In genomic region chr7:27151945-27152815, GRCh38 we compare ENCODE assay signal across 1 cellular context.
A peak's percentile ranks its signal among the peaks of the same experiment; 100 is the strongest.
TF ChIP-seq lines count a peak whose summit lies in the region.

Gene HOXA3 (minus strand): TSS chr7:27152583. CDS start chr7:27110640, 41,943 bp downstream.

TF ChIP-seq in HEK293, 187 proteins besides CTCF, POLR2A, EP300 and RAD21 (continued from another document and continues in another):
- no peak for TF ChIP-seq REST (tag by site-specific recombination; IDR thresholded peaks at IDR 0.05)
- no peak for TF ChIP-seq ZNF48 (tag by site-specific recombination; IDR thresholded peaks at IDR 0.05)
- no peak for TF ChIP-seq ZNF785 (tag by site-specific recombination; IDR thresholded peaks at IDR 0.05)
- no peak for TF ChIP-seq ZNF544 (tag by site-specific recombination; IDR thresholded peaks at IDR 0.05)
- no peak for TF ChIP-seq ZNF174 (tag by site-specific recombination; IDR thresholded peaks at IDR 0.05)
- no peak for TF ChIP-seq ZNF169 (tag by site-specific recombination; IDR thresholded peaks at IDR 0.05)
- no peak for TF ChIP-seq ZSCAN18 (tag by site-specific recombination; IDR thresholded peaks at IDR 0.05)
- TF ChIP-seq ZNF610 (tag by site-specific recombination; IDR thresholded peaks at IDR 0.05; ENCODE audit: borderline replicate concordance) = no peak
- no peak for TF ChIP-seq HOXA7 (CRISPR knock-in tag; IDR thresholded peaks at IDR 0.05; ENCODE audit: borderline replicate concordance)
- TF ChIP-seq ZNF121 (tag by site-specific recombination; IDR thresholded peaks at IDR 0.05) = no peak
- 0 out of 2 replicates have a peak, but pooled peaks have one; percentile 24 for TF ChIP-seq ZNF266 (tag by site-specific recombination; IDR thresholded peaks at IDR 0.05; ENCODE audit: low read depth)
- TF ChIP-seq ZNF148 (tag by site-specific recombination; IDR thresholded peaks at IDR 0.05; ENCODE audit: borderline replicate concordance) = no peak
- peak; percentile 90 for TF ChIP-seq HIC1 (tag by site-specific recombination; IDR thresholded peaks at IDR 0.05)
- TF ChIP-seq ZEB2 (tag by site-specific recombination; IDR thresholded peaks at IDR 0.05) = 0 out of 2 replicates have a peak, but pooled peaks have one; percentile 34
- 0 out of 2 replicates have a peak, but pooled peaks have one; percentile 40 for TF ChIP-seq ZNF501 (tag by site-specific recombination; IDR thresholded peaks at IDR 0.05)
- TF ChIP-seq ZFP37 (tag by site-specific recombination; IDR thresholded peaks at IDR 0.05) = 0 out of 2 replicates have a peak, but pooled peaks have one; percentile 63
- peak; percentile 75 for TF ChIP-seq EGR2 (tag by site-specific recombination; IDR thresholded peaks at IDR 0.05; ENCODE audit: low read depth)
- TF ChIP-seq ZBTB21 (tag by site-specific recombination; IDR thresholded peaks at IDR 0.05) = no peak
- no peak for TF ChIP-seq ZNF350 (tag by site-specific recombination; IDR thresholded peaks at IDR 0.05)
- no peak for TF ChIP-seq ZNF639 (tag by site-specific recombination; IDR thresholded peaks at IDR 0.05)
- TF ChIP-seq ZNF596 (tag by site-specific recombination; IDR thresholded peaks at IDR 0.05) = no peak
- TF ChIP-seq TSHZ1 (tag by site-specific recombination; IDR thresholded peaks at IDR 0.05; ENCODE audit: borderline replicate concordance) = no peak
- TF ChIP-seq ZNF555 (tag by site-specific recombination; conservative IDR thresholded peaks at IDR 0.05) = no peak
- TF ChIP-seq ZNF513 (tag by site-specific recombination; IDR thresholded peaks at IDR 0.05) = no peak
- peak; percentile 64; the same call in 1 of the 2 replicates for TF ChIP-seq ZNF362 (tag by site-specific recombination; IDR thresholded peaks at IDR 0.05)
- TF ChIP-seq ZNF747 (tag by site-specific recombination; IDR thresholded peaks at IDR 0.05) = no peak
- peak; percentile 37 for TF ChIP-seq GLIS1 (tag by site-specific recombination; IDR thresholded peaks at IDR 0.05)
- TF ChIP-seq ZNF777 (tag by site-specific recombination; IDR thresholded peaks at IDR 0.05; ENCODE audit: borderline replicate concordance) = no peak
- peak; percentile 8; the same call in 1 of the 2 replicates for TF ChIP-seq ZNF600 (tag by site-specific recombination; IDR thresholded peaks at IDR 0.05)
- no peak for TF ChIP-seq ZNF416 (tag by site-specific recombination; IDR thresholded peaks at IDR 0.05)
- no peak for TF ChIP-seq ZNF274 (IDR thresholded peaks at IDR 0.05; ENCODE audit: low read length)
- no peak for TF ChIP-seq ZNF274 (tag by site-specific recombination; IDR thresholded peaks at IDR 0.05; ENCODE audit: borderline replicate concordance)
- no peak for TF ChIP-seq ZNF311 (tag by site-specific recombination; IDR thresholded peaks at IDR 0.05; ENCODE audit: borderline replicate concordance)
- no peak for TF ChIP-seq ZBTB7A (tag by site-specific recombination; IDR thresholded peaks at IDR 0.05; ENCODE audit: low read depth)
- no peak for TF ChIP-seq ZNF133 (tag by site-specific recombination; IDR thresholded peaks at IDR 0.05)
- peak; percentile 88 for TF ChIP-seq WT1 (tag by site-specific recombination; IDR thresholded peaks at IDR 0.05)
- TF ChIP-seq ZNF16 (tag by site-specific recombination; IDR thresholded peaks at IDR 0.05; ENCODE audit: low read depth) = no peak
